ENCODE assay signal across 8 cellular contexts in the genomic region with DNA sequence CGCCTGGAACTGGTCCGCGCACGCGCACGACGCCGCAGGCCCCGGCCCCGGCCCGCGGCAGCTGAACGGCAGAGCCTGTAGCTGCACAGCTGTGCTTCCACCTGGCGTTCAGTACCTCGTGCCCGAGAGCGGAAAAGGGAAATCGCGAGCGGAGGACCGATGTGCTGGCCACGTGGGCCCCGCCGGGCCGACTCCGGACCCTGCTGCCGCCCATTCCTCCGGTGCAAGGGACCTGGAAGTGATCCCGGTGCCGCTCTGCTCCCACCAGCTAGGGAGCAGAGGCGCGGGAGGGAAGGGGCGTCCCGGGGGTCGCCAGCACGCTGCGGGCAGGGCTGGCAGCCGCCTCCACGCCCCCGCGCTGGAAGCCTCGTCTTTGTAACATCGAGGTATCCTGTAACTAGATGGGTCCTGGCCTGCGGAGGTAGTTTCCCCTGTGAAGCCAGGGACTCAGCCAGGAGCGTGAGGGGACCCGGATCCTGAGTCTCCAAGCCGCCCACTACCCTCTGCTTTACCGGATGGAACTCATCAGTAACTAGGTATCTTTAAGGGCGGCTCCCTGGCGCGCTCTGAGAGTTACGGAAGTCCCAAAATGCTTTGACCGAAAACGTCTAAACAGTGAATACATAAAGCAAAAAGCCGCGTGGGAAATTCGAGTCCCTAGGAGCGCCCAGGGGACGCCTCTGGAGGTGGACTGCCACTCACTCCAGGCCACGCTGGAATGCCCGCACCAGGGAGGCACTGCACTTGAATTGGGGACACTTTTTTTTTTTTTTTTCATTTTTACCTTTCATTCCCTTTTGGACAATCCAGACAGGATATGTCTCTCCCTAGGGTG. TPM values are rescaled to one million over a fixed set of nuclear protein-coding genes. Genes with fewer than 3 reads are reported as not detected.
A peak's percentile ranks its signal among the peaks of the same experiment; 100 is the strongest.
DNase-seq lines count a peak whose midpoint lies in the region; ATAC-seq lines count a peak whose summit lies in the region.

No MANE protein-coding gene starts in this region.

- intact Hi-C loops in activated CD4-positive, alpha-beta T cell treated with anti-CD3 and anti-CD28 coated beads, Interleukin-2, amount 10 ng/mL, durations not matched to agents 24 days and 14 days (cut with micrococcal nuclease): loop anchor here (1.0 to 10.0 kb wide), 9 partner anchors 41 to 1026 kb away; a partner anchor contains a TSS

- no peaks in the 10 kb centered on the region for H3K9me3 Mint-ChIP-seq in activated CD4-positive, alpha-beta T cell treated with anti-CD3 and anti-CD28 coated beads, Interleukin-2, amount 10 ng/mL, durations not matched to agents 24 days and 14 days

- H3K27me3 Mint-ChIP-seq in activated CD4-positive, alpha-beta T cell treated with anti-CD3 and anti-CD28 coated beads, Interleukin-2, amount 10 ng/mL, durations not matched to agents 24 days and 14 days: no peaks in the 10 kb centered on the region

- ATAC-seq in GM19043 (IDR thresholded peaks at IDR 0.05; ENCODE audit: low read depth, unreplicated experiment) (peak; percentile 58), HG03342 (IDR thresholded peaks at IDR 0.05; ENCODE audit: unreplicated experiment) (peak; percentile 57)

- peaks cover 39% of the 10 kb centered on the region for H3K4me1 Mint-ChIP-seq in activated CD4-positive, alpha-beta T cell treated with anti-CD3 and anti-CD28 coated beads, Interleukin-2, amount 10 ng/mL, durations not matched to agents 24 days and 14 days

- H3K36me3 Mint-ChIP-seq in activated CD4-positive, alpha-beta T cell treated with anti-CD3 and anti-CD28 coated beads, Interleukin-2, amount 10 ng/mL, durations not matched to agents 24 days and 14 days (ENCODE audit: low read depth): peaks cover 21% of the 10 kb centered on the region

- H3K4me3 Mint-ChIP-seq in activated CD4-positive, alpha-beta T cell treated with anti-CD3 and anti-CD28 coated beads, Interleukin-2, amount 10 ng/mL, durations not matched to agents 24 days and 14 days: peak overlapping the region; percentile 87

- DNase-seq in AG08395 (ENCODE audit: low spot score) (peak; percentile 19), NCI-H526 (lab: John Stamatoyannopoulos, UW) (peak; percentile 76 to 99), mucosa of gallbladder (ENCODE audit: low spot score) (peak; percentile 93)
- peak; percentile 98 for DNase-seq in activated CD4-positive, alpha-beta T cell treated with anti-CD3 and anti-CD28 coated beads, Interleukin-2, amount 10 ng/mL, durations not matched to agents 24 days and 14 days
- peak; percentile 45 for DNase-seq in effector CD8-positive, alpha-beta T cell (lab: John Stamatoyannopoulos, UW)
- peak; percentile 90 for DNase-seq in stimulated activated CD8-positive, alpha-beta memory T cell treated with anti-CD3 and anti-CD28 coated beads, Interleukin-4, amount 100 ng/mL, for 24 hours (ENCODE audit: low read depth)

- H3K27ac Mint-ChIP-seq in activated CD4-positive, alpha-beta T cell treated with anti-CD3 and anti-CD28 coated beads, Interleukin-2, amount 10 ng/mL, durations not matched to agents 24 days and 14 days: peak overlapping the region; percentile 92

RNA-seq across cellular contexts. Expression of a gene that starts 0.7 kb away (rescaled TPM):
- 267 and 273 TPM in 2 replicates for total RNA-seq in activated CD4-positive, alpha-beta T cell treated with anti-CD3 and anti-CD28 coated beads, Interleukin-2, amount 10 ng/mL, durations not matched to agents 24 days and 14 days
- total RNA-seq in mucosa of gallbladder: 48.7 TPM

Comparison
In these comparisons a context has a peak if more than half of its experiments do, and no peak if none do; other contexts are left out.
1. Peak in every context shown above with its lines: DNase-seq and ATAC-seq.
2. DNase-seq: peak in every context shown above with its lines; median percentile 98 in activated CD4-positive, alpha-beta T cell treated with anti-CD3 and anti-CD28 coated beads, Interleukin-2, amount 10 ng/mL, durations not matched to agents 24 days and 14 days; 93 in mucosa of gallbladder; 90 in stimulated activated CD8-positive, alpha-beta memory T cell treated with anti-CD3 and anti-CD28 coated beads, Interleukin-4, amount 100 ng/mL, for 24 hours; 88 in NCI-H526; 45 in effector CD8-positive, alpha-beta T cell; 19 in AG08395.